Comparison of ENCODE assay signal across 9 cellular contexts in genomic region chr1:158095737-158096335, GRCh38.
A peak's percentile ranks its signal among the peaks of the same experiment; 100 is the strongest.
DNase-seq lines count a peak whose midpoint lies in the region; ATAC-seq, FAIRE-seq and TF ChIP-seq lines count a peak whose summit lies in the region.
"Had no signal": no experiment of that assay in that cellular context is flagged by ENCODE, and none has a peak within 500 bp of the region (broad histone marks: within the 10 kb centered on the region; RNA-seq: fewer than 3 reads in every experiment).

No MANE protein-coding gene starts in this region.

- H3K27me3 ChIP-seq in mammary epithelial cell (ENCODE audit: insufficient read depth, low read length) = no peaks in the 10 kb centered on the region
- no peaks in the 10 kb centered on the region for H3K27me3 ChIP-seq in lower lobe of right lung (ENCODE audit: low read depth)

- H3K36me3 ChIP-seq in mammary epithelial cell (ENCODE audit: insufficient read depth, low read length) (peaks cover 28% of the 10 kb centered on the region), lower lobe of right lung (peaks cover 42% of the 10 kb centered on the region)

- H3K4me1 ChIP-seq in mammary epithelial cell (ENCODE audit: insufficient read depth, low read length) (peaks cover under 1% of the 10 kb centered on the region), lower lobe of right lung (no peaks in the 10 kb centered on the region)

- DNase-seq in AG09319 (ENCODE audit: extremely low read depth, low read depth) = no peak
- peak; percentile 39 for DNase-seq in GM18507 (ENCODE audit: extremely low spot score, insufficient read length, low read depth)
- DNase-seq in NCI-H82 (lab: John Stamatoyannopoulos, UW) = peak; percentile 62
- DNase-seq in mammary epithelial cell = no peak
- DNase-seq in lower lobe of right lung = no peak
- no peak for DNase-seq in cerebellar nuclear complex (lab: John Stamatoyannopoulos, UW)
- DNase-seq in NCI-H1436 (lab: John Stamatoyannopoulos, UW) = no peak
- no peak for DNase-seq in NCI-H1105 (lab: John Stamatoyannopoulos, UW)

- no peaks in the 10 kb centered on the region for H4K20me1 ChIP-seq in mammary epithelial cell (ENCODE audit: insufficient read depth, low read length)

- no peak overlapping the region for H2AFZ ChIP-seq in mammary epithelial cell (ENCODE audit: low read depth, low read length)

- peak; percentile 60 to 67 for ATAC-seq in lower lobe of right lung

- 90% methylated on average over 1 of the region's 4 CpGs for WGBS in mammary epithelial cell (ENCODE audit: low coverage, missing lambda C conversion rate)

- no peaks in the 10 kb centered on the region for H3K9me3 ChIP-seq in mammary epithelial cell (replicated peaks; ENCODE audit: insufficient read depth, low read length)
- no peaks in the 10 kb centered on the region for H3K9me3 ChIP-seq in lower lobe of right lung

- no peak overlapping the region for H3K4me2 ChIP-seq in mammary epithelial cell (ENCODE audit: insufficient read depth, low read depth, low read length)

- intact Hi-C loops in mammary epithelial cell (cut with micrococcal nuclease) = loop anchor here (1.0 kb wide), 1 partner anchor 29 kb away; no protein-coding TSS in a partner anchor
- intact Hi-C loops in lower lobe of right lung (cut with DNase I) = loop anchor here (10.0 kb wide), 1 partner anchor 101 kb away; the partner anchor contains the start of gene KIRREL1

- TF ChIP-seq CTCF in AG09319 (IDR thresholded peaks at IDR 0.05; ENCODE audit: low read depth, low read length) (peak; percentile 75), mammary epithelial cell (conservative IDR thresholded peaks at IDR 0.05 in 1 of 2, IDR thresholded peaks at IDR 0.05 in 1 of 2; ENCODE audit: extremely low read depth in 1 of 2, insufficient read depth in 1 of 2, low read depth in 1 of 2, low read length in 2 of 2) (peak; percentile 78 to 91), lower lobe of right lung (IDR thresholded peaks at IDR 0.05) (peak; percentile 69)

- H3K9ac ChIP-seq in mammary epithelial cell (ENCODE audit: insufficient read depth, low read length) = no peak overlapping the region

- no peaks in the 10 kb centered on the region for H3K79me2 ChIP-seq in mammary epithelial cell (ENCODE audit: insufficient read depth, low read length)

- in situ Hi-C loops in mammary epithelial cell (cut with MboI; ENCODE audit: low sequenced_read_pairs in 2 of 2) = no loop called here

- H3K27ac ChIP-seq in mammary epithelial cell (ENCODE audit: insufficient read depth, low read depth, low read length) (no peak overlapping the region), lower lobe of right lung (no peak overlapping the region)
- H3K27ac ChIP-seq: epithelial cell of prostate had no signal

- peak; percentile 15 for FAIRE-seq in GM18507 (lab: Jason Lieb, UNC)

- dilution Hi-C loops in mammary epithelial cell (cut with HindIII; ENCODE audit: low sequenced_read_pairs) = no loop called here

- CTCF ChIA-PET in mammary epithelial cell (lab: Charles Lee; ENCODE audit: low non-redundant PET) = interaction anchor here (0.6 to 0.9 kb wide), 5 partner anchors 17 to 127 kb away, joined by 3 to 5 read pairs (median 4); no protein-coding TSS in a partner anchor

- H3K4me3 ChIP-seq in mammary epithelial cell (replicated peaks in 1 of 3; ENCODE audit: insufficient read depth in 1 of 3, low read depth in 2 of 3, low read length in 3 of 3) (no peak overlapping the region), lower lobe of right lung (no peak overlapping the region)

- no TSS peak for BruUV-seq in mammary epithelial cell (replicated peaks; lab: Mats Ljungman, UMichigan)

Comparison
In these comparisons a context has a peak if more than half of its experiments do, and no peak if none do; other contexts are left out.
1. DNase-seq: peak in GM18507 (single experiment) and NCI-H82 (single experiment); none in AG09319 (single experiment), mammary epithelial cell (single experiment), lower lobe of right lung (single experiment), cerebellar nuclear complex (0 of 2), NCI-H1436 (single experiment) and NCI-H1105 (single experiment).
2. Peak in every context shown above with its lines, with median percentiles within 50 percentile points of each other: CTCF ChIP-seq.